In the genomic region with DNA sequence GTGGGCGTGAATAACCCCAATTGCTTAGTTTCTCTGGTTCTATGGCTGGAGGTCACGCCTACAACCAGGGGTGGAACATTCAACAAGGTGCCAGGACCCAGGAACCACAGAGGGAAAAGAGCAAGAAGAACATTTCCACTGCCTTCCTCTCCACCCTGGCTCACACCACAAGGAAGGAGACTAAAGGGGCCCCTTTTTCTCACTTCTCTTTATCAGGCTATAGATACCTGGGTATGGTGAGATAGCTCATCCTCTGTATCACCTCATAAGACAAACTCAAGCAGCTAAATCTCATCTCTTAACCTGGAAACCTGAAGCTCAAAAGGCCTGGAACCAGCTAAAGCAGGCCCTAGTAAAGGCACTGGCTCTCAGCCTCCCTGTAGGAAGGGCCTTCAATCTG, we compare ENCODE assay signal across 22 cellular contexts.
A peak's percentile ranks its signal among the peaks of the same experiment; 100 is the strongest.
DNase-seq lines count a peak whose midpoint lies in the region; ATAC-seq and TF ChIP-seq lines count a peak whose summit lies in the region.
"Had no signal": no experiment of that assay in that cellular context is flagged by ENCODE, and none has a peak within 500 bp of the region (broad histone marks: within the 10 kb centered on the region; RNA-seq: fewer than 3 reads in every experiment).

No MANE protein-coding gene starts in this region.

- H2BK5ac ChIP-seq in trophoblast cell (ENCODE audit: low read depth, low read length, poor library complexity), result no peak overlapping the region

- peak overlapping the region; percentile 76 for H2BK12ac ChIP-seq in trophoblast cell (ENCODE audit: low read length)

- no peak overlapping the region for H4K12ac ChIP-seq in trophoblast cell (ENCODE audit: low read depth, low read length)

- H3K9me3 ChIP-seq in trophoblast cell (ENCODE audit: insufficient read depth, low read depth, low read length) (no peaks in the 10 kb centered on the region), smooth muscle cell (replicated peaks; ENCODE audit: low read depth) (no peaks in the 10 kb centered on the region)

- no CpG with 5 or more reads among the region's 2 CpGs for WGBS in trophoblast cell (ENCODE audit: extremely low coverage, insufficient coverage, insufficient read length)
- 72% methylated on average over 2 of the region's 2 CpGs for WGBS in smooth muscle cell (ENCODE audit: low lambda C conversion rate)

- no peak overlapping the region for H3K4me3 Mint-ChIP-seq in activated T-helper 1 cell treated with anti-CD3 and anti-CD28 coated beads, Interleukin-12 subunit alpha, Interleukin-12 subunit beta, Interleukin-2, Interleukin-4 antibody, amounts not matched to agents 30 ng/mL and 10 ng/mL and 1 ng/mL, durations not matched to agents 14 hours and 24 hours and 36 hours
- H3K4me3 Mint-ChIP-seq: CD8-positive, alpha-beta memory T cell; HFFc6 had no signal

- H2BK120ac ChIP-seq in trophoblast cell (ENCODE audit: insufficient read depth, low read length, poor library complexity), result peak overlapping the region; percentile 72

- H2AFZ ChIP-seq in trophoblast cell (ENCODE audit: insufficient read depth, low read length, poor library complexity) (no peak overlapping the region), smooth muscle cell (ENCODE audit: low read depth) (no peak overlapping the region)

- H3K9ac ChIP-seq in trophoblast cell (ENCODE audit: low read length) (no peak overlapping the region), smooth muscle cell (ENCODE audit: low read depth) (no peak overlapping the region)

- H3K4ac ChIP-seq in trophoblast cell (ENCODE audit: low read depth, low read length), result no peak overlapping the region

- H3K4me3 ChIP-seq in trophoblast cell (ENCODE audit: low read depth, low read length), result no peak overlapping the region
- H3K4me3 ChIP-seq in smooth muscle cell, result no peak overlapping the region
- H3K4me3 ChIP-seq: K562 had no signal

- no peaks in the 10 kb centered on the region for H3K27me3 ChIP-seq in trophoblast cell (ENCODE audit: insufficient read depth, low read length)
- H3K27me3 ChIP-seq in smooth muscle cell (ENCODE audit: low read depth), result no peaks in the 10 kb centered on the region

- H3F3A ChIP-seq in smooth muscle cell (ENCODE audit: low read depth), result no peaks in the 10 kb centered on the region

- H3K4me1 Mint-ChIP-seq in activated T-helper 1 cell treated with anti-CD3 and anti-CD28 coated beads, Interleukin-12 subunit alpha, Interleukin-12 subunit beta, Interleukin-2, Interleukin-4 antibody, amounts not matched to agents 30 ng/mL and 10 ng/mL and 1 ng/mL, durations not matched to agents 14 hours and 24 hours and 36 hours (ENCODE audit: low read depth), result no peaks in the 10 kb centered on the region
- H3K4me1 Mint-ChIP-seq: CD8-positive, alpha-beta memory T cell had no signal

- no peak overlapping the region for H3K18ac ChIP-seq in trophoblast cell (ENCODE audit: low read length)

- peak overlapping the region; percentile 71 for H4K91ac ChIP-seq in trophoblast cell (ENCODE audit: low read depth, low read length)

- H3K36me3 ChIP-seq in trophoblast cell (ENCODE audit: control insufficient read depth in 1 of 2, insufficient read depth in 2 of 2, low read length in 2 of 2) (no peaks in the 10 kb centered on the region), smooth muscle cell (ENCODE audit: low read depth) (no peaks in the 10 kb centered on the region)

- H4K8ac ChIP-seq in trophoblast cell (ENCODE audit: low read depth, low read length), result peak overlapping the region; percentile 52

- no peak overlapping the region for H3K23ac ChIP-seq in trophoblast cell (ENCODE audit: low read length)

- DNase-seq in trophoblast cell (no peak), DMS114 treated with DMSO at 0.1 percent for 48 hours (lab: John Stamatoyannopoulos, UW; ENCODE audit: unreplicated experiment) (no peak), smooth muscle cell (lab: John Stamatoyannopoulos, UW; ENCODE audit: unreplicated experiment) (no peak)
- DNase-seq in activated T-helper 1 cell treated with anti-CD3 and anti-CD28 coated beads, Interleukin-12 subunit alpha, Interleukin-12 subunit beta, Interleukin-2, Interleukin-4 antibody, amounts not matched to agents 30 ng/mL and 10 ng/mL and 1 ng/mL, durations not matched to agents 14 hours and 24 hours and 36 hours (ENCODE audit: low spot score), result no peak
- no peak for DNase-seq in activated CD8-positive, alpha-beta memory T cell treated with anti-CD3 and anti-CD28 coated beads for 24 hours
- DNase-seq: C1 segment of cervical spinal cord; CD8-positive, alpha-beta memory T cell; DMS79 treated with DMSO at 0.1 percent for 48 hours; H7; HFFc6; NCI-H1105 treated with DMSO at 0.1 percent for 48 hours; NCI-H1694 treated with DMSO at 0.1 percent for 48 hours; NCI-H510A treated with DMSO at 0.1 percent for 48 hours; NCI-H774; OCI-M1; Right ventricle myocardium superior; SW 1271; T-helper 2 cell had no signal

- no peaks in the 10 kb centered on the region for H3K9me3 Mint-ChIP-seq in activated T-helper 1 cell treated with anti-CD3 and anti-CD28 coated beads, Interleukin-12 subunit alpha, Interleukin-12 subunit beta, Interleukin-2, Interleukin-4 antibody, amounts not matched to agents 30 ng/mL and 10 ng/mL and 1 ng/mL, durations not matched to agents 14 hours and 24 hours and 36 hours
- H3K9me3 Mint-ChIP-seq: HFFc6 had no signal

- TF ChIP-seq CTCF in smooth muscle cell (IDR thresholded peaks at IDR 0.05; ENCODE audit: borderline replicate concordance, insufficient read depth, poor library complexity, severe bottlenecking), result no peak

- no peak overlapping the region for H2AK5ac ChIP-seq in trophoblast cell (ENCODE audit: low read length)

- no peak overlapping the region for H3K14ac ChIP-seq in trophoblast cell (ENCODE audit: low read length)

- no peaks in the 10 kb centered on the region for H4K20me1 ChIP-seq in smooth muscle cell (ENCODE audit: low read depth)

- H3K79me2 ChIP-seq in trophoblast cell (ENCODE audit: control insufficient read depth, insufficient read depth, low read length, poor library complexity) (no peaks in the 10 kb centered on the region), smooth muscle cell (ENCODE audit: low read depth) (no peaks in the 10 kb centered on the region)

- H3K27ac ChIP-seq in trophoblast cell (ENCODE audit: low read depth, low read length) (no peak overlapping the region), smooth muscle cell (ENCODE audit: low read depth) (no peak overlapping the region)

- no peak overlapping the region for H3K27ac Mint-ChIP-seq in activated T-helper 1 cell treated with anti-CD3 and anti-CD28 coated beads, Interleukin-12 subunit alpha, Interleukin-12 subunit beta, Interleukin-2, Interleukin-4 antibody, amounts not matched to agents 30 ng/mL and 10 ng/mL and 1 ng/mL, durations not matched to agents 14 hours and 24 hours and 36 hours
- H3K27ac Mint-ChIP-seq: CD8-positive, alpha-beta memory T cell; HFFc6 had no signal

- intact Hi-C loops in activated T-helper 1 cell treated with anti-CD3 and anti-CD28 coated beads, Interleukin-12 subunit alpha, Interleukin-12 subunit beta, Interleukin-2, Interleukin-4 antibody, amounts not matched to agents 30 ng/mL and 10 ng/mL and 1 ng/mL, durations not matched to agents 14 hours and 24 hours and 36 hours (cut with micrococcal nuclease), result no loop called here

- peak; percentile 47 for ATAC-seq in GM18519 (IDR thresholded peaks at IDR 0.05; ENCODE audit: low FRiP score, unreplicated experiment)
- ATAC-seq in GM21723 (IDR thresholded peaks at IDR 0.05; ENCODE audit: unreplicated experiment), result peak; percentile 56
- peak; percentile 43 for ATAC-seq in HG03175 (IDR thresholded peaks at IDR 0.05; ENCODE audit: unreplicated experiment)

- no peak overlapping the region for H3K4me2 ChIP-seq in trophoblast cell (ENCODE audit: low read length)
- H3K4me2 ChIP-seq in smooth muscle cell, result no peak overlapping the region

- H3K4me1 ChIP-seq in trophoblast cell (ENCODE audit: control insufficient read depth in 1 of 2, insufficient read depth in 2 of 2, low read length in 2 of 2), result no peaks in the 10 kb centered on the region
- H3K4me1 ChIP-seq in smooth muscle cell (ENCODE audit: low read depth), result no peaks in the 10 kb centered on the region

- H3K27me3 Mint-ChIP-seq in activated T-helper 1 cell treated with anti-CD3 and anti-CD28 coated beads, Interleukin-12 subunit alpha, Interleukin-12 subunit beta, Interleukin-2, Interleukin-4 antibody, amounts not matched to agents 30 ng/mL and 10 ng/mL and 1 ng/mL, durations not matched to agents 14 hours and 24 hours and 36 hours (ENCODE audit: insufficient read depth), result no peaks in the 10 kb centered on the region

- peaks cover 2% of the 10 kb centered on the region for H3K79me1 ChIP-seq in trophoblast cell (ENCODE audit: low read length)

- H3K36me3 Mint-ChIP-seq in activated T-helper 1 cell treated with anti-CD3 and anti-CD28 coated beads, Interleukin-12 subunit alpha, Interleukin-12 subunit beta, Interleukin-2, Interleukin-4 antibody, amounts not matched to agents 30 ng/mL and 10 ng/mL and 1 ng/mL, durations not matched to agents 14 hours and 24 hours and 36 hours (ENCODE audit: low read depth), result no peaks in the 10 kb centered on the region
- H3K36me3 Mint-ChIP-seq: CD8-positive, alpha-beta memory T cell had no signal
